ENCODE assay signal across 1 cellular context in genomic region chr2:140442319-140442718, GRCh38.
TF ChIP-seq lines count a peak whose summit lies in the region.

No MANE protein-coding gene starts in this region.

TF ChIP-seq in H1, 55 proteins besides CTCF, POLR2A, EP300 and RAD21 (continued from another document):
- TF ChIP-seq E2F6 (IDR thresholded peaks at IDR 0.05) (no peak), KDM1A (IDR thresholded peaks at IDR 0.05; ENCODE audit: borderline replicate concordance, low read length) (no peak), SP4 (IDR thresholded peaks at IDR 0.05; ENCODE audit: low read length) (no peak), TCF12 (IDR thresholded peaks at IDR 0.05; ENCODE audit: low read depth, low read length) (no peak), YY1 (IDR thresholded peaks at IDR 0.05; ENCODE audit: low read depth, low read length) (no peak), TBP (IDR thresholded peaks at IDR 0.05; ENCODE audit: low read depth, low read length) (no peak), RXRA (IDR thresholded peaks at IDR 0.05; ENCODE audit: insufficient read depth, low read depth, low read length) (no peak)
TF ChIP-seq in H1: peak in this region for 0.
